In the genomic region with DNA sequence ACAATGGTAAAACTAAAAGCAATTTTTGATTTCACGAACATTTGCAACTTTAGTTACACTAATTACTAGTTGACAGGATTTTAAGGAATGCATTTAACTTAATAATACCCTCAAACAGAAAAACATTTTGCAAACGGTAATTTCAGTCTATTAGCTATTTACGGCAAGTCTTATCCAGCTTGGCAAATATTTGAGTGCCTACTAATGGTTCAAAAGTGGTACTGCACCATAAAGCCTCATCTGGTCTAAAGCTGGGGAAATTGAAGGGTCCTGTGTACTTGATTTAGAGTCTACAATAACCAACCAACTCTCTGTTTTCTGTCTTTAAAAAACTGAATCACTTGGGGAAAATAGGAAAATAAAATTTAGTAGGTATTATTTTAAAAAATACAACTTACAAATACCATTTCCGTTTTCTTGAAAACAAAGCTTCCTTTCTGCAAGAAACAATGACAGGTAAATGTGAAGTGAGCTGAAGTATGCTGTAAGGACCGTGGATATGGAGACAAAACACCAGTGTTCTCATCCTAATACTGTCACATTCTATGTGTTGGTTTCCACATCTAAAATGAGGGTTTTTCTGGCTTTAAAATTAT, we compare ENCODE assay signal across 8 cellular contexts.
DNase-seq lines count a peak whose midpoint lies in the region; ATAC-seq, FAIRE-seq and TF ChIP-seq lines count a peak whose summit lies in the region.

No MANE protein-coding gene starts in this region.

- no peaks in the 10 kb centered on the region for H3K9me3 ChIP-seq in thoracic aorta

- no peak overlapping the region for H3K27ac ChIP-seq in thoracic aorta

- H3K4me1 ChIP-seq in thoracic aorta (ENCODE audit: control insufficient read depth in 1 of 2, low read depth in 2 of 2), result no peaks in the 10 kb centered on the region

- H3K36me3 ChIP-seq in thoracic aorta, result no peaks in the 10 kb centered on the region

- TF ChIP-seq CTCF in fibroblast of the aortic adventitia (IDR thresholded peaks at IDR 0.05; ENCODE audit: insufficient read depth, low read length), result peak; percentile 97
- peak; percentile 51 for TF ChIP-seq CTCF in thoracic aorta (IDR thresholded peaks at IDR 0.05)

- H3K4me3 ChIP-seq in fibroblast of the aortic adventitia (ENCODE audit: low read depth, low read length) (no peak overlapping the region), thoracic aorta (no peak overlapping the region)

- no peaks in the 10 kb centered on the region for H3K27me3 ChIP-seq in thoracic aorta (replicated peaks; ENCODE audit: insufficient read depth)

- FAIRE-seq in RCC 7860 (lab: Jason Lieb, UNC), result peak; percentile 77

- peak; percentile 82 for ATAC-seq in GM19395 (IDR thresholded peaks at IDR 0.05; ENCODE audit: unreplicated experiment)
- peak; percentile 46 for ATAC-seq in HG03558 (IDR thresholded peaks at IDR 0.05; ENCODE audit: extremely low read depth, unreplicated experiment)
- ATAC-seq in thoracic aorta (ENCODE audit: insufficient number of reproducible peaks, low FRiP score, low read depth), result no peak

- DNase-seq in DMS114 treated with DMSO at 0.1 percent for 48 hours (lab: John Stamatoyannopoulos, UW; ENCODE audit: unreplicated experiment) (peak; percentile 12), RCC 7860 (ENCODE audit: low spot score) (peak; percentile 29), fibroblast of the aortic adventitia (ENCODE audit: low read depth) (peak; percentile 58), thoracic aorta (ENCODE audit: low spot score) (no peak), 8988T (no peak)
- DNase-seq in stimulated activated CD4-positive, alpha-beta T cell treated with anti-CD3 and anti-CD28 coated beads, Interleukin-12 subunit alpha, Interleukin-12 subunit beta, amount 100 ng/mL, for 4 hours, result no peak

Comparison
In these comparisons a context has a peak if more than half of its experiments do, and no peak if none do; other contexts are left out.
1. DNase-seq: peak in DMS114 treated with DMSO at 0.1 percent for 48 hours (single experiment), RCC 7860 (single experiment) and fibroblast of the aortic adventitia (single experiment); none in thoracic aorta (single experiment), stimulated activated CD4-positive, alpha-beta T cell treated with anti-CD3 and anti-CD28 coated beads, Interleukin-12 subunit alpha, Interleukin-12 subunit beta, amount 100 ng/mL, for 4 hours (single experiment) and 8988T (single experiment).